In genomic region chr7:44562622-44562962, GRCh38 we compare ENCODE assay signal across 11 cellular contexts. TPM values are rescaled to one million over a fixed set of nuclear protein-coding genes. Genes with fewer than 3 reads are reported as not detected.
DNase-seq lines count a peak whose midpoint lies in the region; ATAC-seq, FAIRE-seq and TF ChIP-seq lines count a peak whose summit lies in the region.
"Not testable (repeated sequence)": the region's sequence is repeated elsewhere in the genome, so short reads cannot be mapped to it uniquely, and the experiment has no call there.
"Had no signal": no experiment of that assay in that cellular context is flagged by ENCODE, and none has a peak within 500 bp of the region (broad histone marks: within the 10 kb centered on the region; RNA-seq: fewer than 3 reads in every experiment).

No MANE protein-coding gene starts in this region.

- not testable (repeated sequence) for H3K4me3 Mint-ChIP-seq in Calu3 (ENCODE audit: low read depth, unreplicated experiment); HFFc6; endodermal cell; type B pancreatic cell

- H4K20me1 ChIP-seq in OCI-LY7 (ENCODE audit: insufficient read depth, low read length): not testable (repeated sequence)

- not testable (repeated sequence) for TF ChIP-seq EP300 in A549 (IDR thresholded peaks at IDR 0.05)

- CTCF ChIA-PET in A549 (lab: Yijun Ruan, JAX) (interaction anchor here (0.6 to 1.0 kb wide), 2 partner anchors 321 to 433 kb away, joined by 3 read pairs; no protein-coding TSS in a partner anchor), Calu3 (lab: Charles Lee) (interaction anchor here (0.6 to 2.4 kb wide), 4 partner anchors 10 to 435 kb away, joined by 3 to 5 read pairs (median 5); no protein-coding TSS in a partner anchor)
- CTCF ChIA-PET in OCI-LY7 (lab: Charles Lee; ENCODE audit: unreplicated experiment); RWPE1 (lab: Yijun Ruan, JAX): not testable (repeated sequence)

- not testable (repeated sequence) for H3K9ac ChIP-seq in endodermal cell (ENCODE audit: extremely low read depth, low read length, poor library complexity, severe bottlenecking)

- peaks cover 32% of the 10 kb centered on the region for H3K4me1 Mint-ChIP-seq in Calu3 (ENCODE audit: low read depth, unreplicated experiment)
- H3K4me1 Mint-ChIP-seq in HFFc6 (ENCODE audit: low read depth): peaks cover 19% of the 10 kb centered on the region
- not testable (repeated sequence) for H3K4me1 Mint-ChIP-seq in endodermal cell; type B pancreatic cell (ENCODE audit: unreplicated experiment)

- POLR2A ChIA-PET in A549 (lab: Yijun Ruan, JAX) (interaction anchor here (1.5 kb wide), 1 partner anchor 72 kb away, joined by 3 read pairs; the partner anchor contains the start of gene NUDCD3), OCI-LY7 (lab: Charles Lee) (interaction anchor here (2.0 kb wide), 1 partner anchor 11 kb away, joined by 4 read pairs; the partner anchor contains the start of gene DDX56), RWPE1 (lab: Yijun Ruan, JAX; ENCODE audit: low non-redundant PET) (interaction anchor here (0.6 kb wide), 1 partner anchor 18 kb away, joined by 3 read pairs; no protein-coding TSS in a partner anchor)

- H3K27me3 ChIP-seq in endodermal cell (ENCODE audit: control insufficient read depth, insufficient read depth, low read length, poor library complexity, severe bottlenecking); right lobe of liver: not testable (repeated sequence)

- H3K27me3 Mint-ChIP-seq in Calu3 (ENCODE audit: unreplicated experiment); HFFc6 (ENCODE audit: insufficient read depth); endodermal cell (ENCODE audit: insufficient read depth); type B pancreatic cell: not testable (repeated sequence)

- TSS peak; percentile 11 for BruUV-seq in Calu3 (replicated peaks; lab: Mats Ljungman, UMichigan)
- TSS peak; percentile 49 for BruUV-seq in OCI-LY7 (replicated peaks; lab: Mats Ljungman, UMichigan)

- H3K9me2 ChIP-seq in OCI-LY7 (ENCODE audit: insufficient read depth, low read length): not testable (repeated sequence)

- not testable (repeated sequence) for TF ChIP-seq POLR2A in A549 (IDR thresholded peaks at IDR 0.05; ENCODE audit: low read length); right lobe of liver (IDR thresholded peaks at IDR 0.05)

- peaks cover 25% of the 10 kb centered on the region for H3K4me1 ChIP-seq in A549
- H3K4me1 ChIP-seq in OCI-LY7 (ENCODE audit: insufficient read depth, low read length, poor library complexity, severe bottlenecking); endodermal cell (ENCODE audit: control insufficient read depth, insufficient read depth, low read length): not testable (repeated sequence)
- H3K4me1 ChIP-seq in right lobe of liver: peaks cover 0 to 30% (median 9%) of the 10 kb centered on the region in 4 donors

- H3K36me3 Mint-ChIP-seq in Calu3 (ENCODE audit: insufficient read depth, unreplicated experiment) (peaks cover 53% of the 10 kb centered on the region), HFFc6 (ENCODE audit: low read depth) (peaks cover 19% of the 10 kb centered on the region), endodermal cell (ENCODE audit: low read depth) (peaks cover 35% of the 10 kb centered on the region)
- H3K36me3 Mint-ChIP-seq in type B pancreatic cell: not testable (repeated sequence)

- 64% methylated on average over 8 of the region's 8 CpGs for WGBS in A549 (ENCODE audit: missing lambda C conversion rate)
- 89% methylated on average over 7 of the region's 8 CpGs; no CpG with 5 or more reads in 1 of the 2 experiments for WGBS in endodermal cell (ENCODE audit: insufficient coverage in 1 of 2, insufficient read length in 1 of 2), 2 experiments
- WGBS in right lobe of liver (ENCODE audit: insufficient coverage, low coverage, low lambda C conversion rate, missing lambda C conversion rate): 33% methylated on average over 3 of the region's 8 CpGs

- H3K27ac Mint-ChIP-seq in Calu3 (ENCODE audit: unreplicated experiment): not testable (repeated sequence)
- H3K27ac Mint-ChIP-seq in HFFc6: peak overlapping the region; percentile 15; the same call in 1 of the 2 replicates
- H3K27ac Mint-ChIP-seq in endodermal cell: peak overlapping the region; percentile 75
- peak overlapping the region; percentile 51 for H3K27ac Mint-ChIP-seq in type B pancreatic cell

- not testable (repeated sequence) for H3K9me3 Mint-ChIP-seq in Calu3 (ENCODE audit: low read depth, unreplicated experiment); HFFc6; endodermal cell; type B pancreatic cell

- not testable (repeated sequence) for H3K9me3 ChIP-seq in A549; OCI-LY7 (ENCODE audit: low read length); endodermal cell (ENCODE audit: control insufficient read depth, low read length); right lobe of liver

- H3K79me2 ChIP-seq in OCI-LY7 (ENCODE audit: insufficient read depth, low read depth, low read length): not testable (repeated sequence)

- FAIRE-seq in A549 (lab: Jason Lieb, UNC): not testable (repeated sequence)

- peak overlapping the region; percentile 54 for H3K4me2 ChIP-seq in A549
- H3K4me2 ChIP-seq in OCI-LY7 (ENCODE audit: low read length): not testable (repeated sequence)

- H2AFZ ChIP-seq in OCI-LY7 (ENCODE audit: low read length): not testable (repeated sequence)

- H3K27ac ChIP-seq in A549 (peak overlapping the region; percentile 66 to 85), RWPE1 (peak overlapping the region; percentile 63), right lobe of liver (peak overlapping the region in 2 of 3 donors; percentile 27 to 80)
- H3K27ac ChIP-seq in OCI-LY7 (ENCODE audit: low read depth, low read length, poor library complexity, severe bottlenecking); endodermal cell (ENCODE audit: low read depth, low read length): not testable (repeated sequence)

- ATAC-seq in A549, right lobe of liver: not testable (repeated sequence)

- H3K4me3 ChIP-seq in A549; OCI-LY7 (ENCODE audit: low read depth, low read length, poor library complexity, severe bottlenecking); endodermal cell (ENCODE audit: low read length); right lobe of liver: not testable (repeated sequence)

- not testable (repeated sequence) for TF ChIP-seq RAD21 in A549 (conservative IDR thresholded peaks at IDR 0.05 in 1 of 2, IDR thresholded peaks at IDR 0.05 in 1 of 2)

- not testable (repeated sequence) for TF ChIP-seq CTCF in A549 (IDR thresholded peaks at IDR 0.05); Calu3 (IDR thresholded peaks at IDR 0.05; ENCODE audit: unreplicated experiment); HFFc6 (IDR thresholded peaks at IDR 0.05); OCI-LY7 (conservative IDR thresholded peaks at IDR 0.05; ENCODE audit: low read length); RWPE1 (conservative IDR thresholded peaks at IDR 0.05; ENCODE audit: low read depth); endodermal cell (conservative IDR thresholded peaks at IDR 0.05); right lobe of liver (IDR thresholded peaks at IDR 0.05); type B pancreatic cell (conservative IDR thresholded peaks at IDR 0.05)

- H3K36me3 ChIP-seq in OCI-LY7 (ENCODE audit: insufficient read depth, low read length) (peaks cover 41% of the 10 kb centered on the region), endodermal cell (ENCODE audit: control insufficient read depth, insufficient read depth, low read length) (peaks cover 34% of the 10 kb centered on the region), right lobe of liver (peaks cover 2 to 32% (median 6%) of the 10 kb centered on the region in 4 donors)

- intact Hi-C loops in Calu3 (cut with micrococcal nuclease; ENCODE audit: unreplicated experiment): loop anchor here (2.0 kb wide), 2 partner anchors 72 to 322 kb away; partner anchors contain the start of gene NUDCD3
- intact Hi-C loops in OCI-LY7 (cut with micrococcal nuclease; ENCODE audit: unreplicated experiment): not testable (repeated sequence)
- intact Hi-C loops in right lobe of liver (cut with DNase I): loop anchor here (10.0 kb wide), 2 partner anchors 68 to 78 kb away; partner anchors contain the start of gene NUDCD3 (in 1 of the 2)

- not testable (repeated sequence) for DNase-seq in A549 (ENCODE audit: low read depth in 1 of 2, low spot score in 1 of 2); Calu3; HFFc6; OCI-LY7 (ENCODE audit: low spot score); RWPE1 (ENCODE audit: low spot score); type B pancreatic cell (ENCODE audit: extremely low spot score, unreplicated experiment)
- peak; percentile 34 for DNase-seq in endodermal cell
- peak in 1 of 3 donors; percentile 21 for DNase-seq in right lobe of liver

RNA-seq across cellular contexts. Expression of gene DDX56, which starts 11.1 kb away (rescaled TPM):
- polyA plus RNA-seq in A549 (2011; rRNA removed) (96.1 and 108 TPM in 2 replicates), A549 (2017; fragmentation: RNase III; extraction: RNeasy Plus Mini Kit Qiagen cat#74134 plus additional on column Dnase treatment) (93.4 to 100 TPM (median 97.7 TPM) in 3 replicates)
- 96.9 and 120 TPM in 2 replicates for polyA plus RNA-seq in A549 (2012; cell fraction: cytosol; rRNA removed)
- polyA plus RNA-seq in A549 (2012; cell fraction: nucleus; rRNA removed): 263 and 283 TPM in 2 replicates
- 150 and 154 TPM in 2 replicates for polyA minus RNA-seq in A549 (2011; rRNA and poly(A)+ RNA removed)
- total RNA-seq in Calu3 (2022) (157 and 168 TPM in 2 replicates), OCI-LY7 (2022) (78.6 and 95.4 TPM in 2 replicates), endodermal cell (10 to 100 TPM; 73.6 to 79.2 TPM), right lobe of liver (10 to 100 TPM; 31.8 to 42.2 (median 36.5) TPM), type B pancreatic cell (ENCODE audit: low replicate concordance) (86.5 and 100 TPM in 2 replicates)
- total RNA-seq in HFFc6 (2021; fragmentation: NEBNext Ultra II Directional; extraction: Animal tissue kit (Norgen Biotek cat#: 25700)): 10 to 100 TPM; 62.2 to 81.9 (median 70.1) TPM
- total RNA-seq in OCI-LY7 (2014; rRNA removed; shearing (Covaris generic)): 69.2 and 89.2 TPM in 2 replicates
- 66.7 TPM for polyA plus RNA-seq in endodermal cell (2013, experiment 1 of 2)
- 57.5 TPM for polyA plus RNA-seq in endodermal cell (2013, experiment 2 of 2)

RNA-seq across cellular contexts. Expression of gene TMED4, which starts 19.4 kb away (rescaled TPM):
- polyA plus RNA-seq in A549 (2011; rRNA removed): 68.3 and 79.2 TPM in 2 replicates
- polyA plus RNA-seq in A549 (2012; cell fraction: cytosol; rRNA removed): 53.0 and 70.7 TPM in 2 replicates
- 98.9 and 134 TPM in 2 replicates for polyA plus RNA-seq in A549 (2012; cell fraction: nucleus; rRNA removed)
- polyA plus RNA-seq in A549 (2017; fragmentation: RNase III; extraction: RNeasy Plus Mini Kit Qiagen cat#74134 plus additional on column Dnase treatment): 53.9 to 55.9 TPM (median 55.1 TPM) in 3 replicates
- polyA minus RNA-seq in A549 (2011; rRNA and poly(A)+ RNA removed): 58.8 and 75.2 TPM in 2 replicates
- total RNA-seq in Calu3 (2022): 115 and 128 TPM in 2 replicates
- total RNA-seq in HFFc6 (2021; fragmentation: NEBNext Ultra II Directional; extraction: Animal tissue kit (Norgen Biotek cat#: 25700)): 10 to 100 TPM; 73.7 to 89.7 (median 80.7) TPM
- 64.9 and 80.5 TPM in 2 replicates for total RNA-seq in OCI-LY7 (2014; rRNA removed; shearing (Covaris generic))
- total RNA-seq in OCI-LY7 (2022): 68.6 and 69.1 TPM in 2 replicates
- 100 to 1,000 TPM in 1 of 2 donors, 10 to 100 TPM in 1; 75.4 to 109 TPM for total RNA-seq in endodermal cell
- polyA plus RNA-seq in endodermal cell (2013, experiment 1 of 2): 105 TPM
- polyA plus RNA-seq in endodermal cell (2013, experiment 2 of 2): 95.6 TPM
- 10 to 100 TPM; 32.5 to 91.1 (median 41.7) TPM for total RNA-seq in right lobe of liver
- total RNA-seq in type B pancreatic cell (ENCODE audit: low replicate concordance): 92.8 and 97.1 TPM in 2 replicates

RNA-seq across cellular contexts. Expression of gene NPC1L1, which starts 21.5 kb away (rescaled TPM):
- polyA plus RNA-seq in A549 (2011; rRNA removed) (0.06 and 0.12 TPM in 2 replicates), A549 (2017; fragmentation: RNase III; extraction: RNeasy Plus Mini Kit Qiagen cat#74134 plus additional on column Dnase treatment) (0.01 to 0.04 TPM (median 0.03 TPM) in 3 replicates)
- polyA plus RNA-seq in A549 (2012; cell fraction: cytosol; rRNA removed): 0.01 and 0.06 TPM in 2 replicates
- polyA plus RNA-seq in A549 (2012; cell fraction: nucleus; rRNA removed): 0.17 and 0.18 TPM in 2 replicates
- polyA minus RNA-seq in A549 (2011; rRNA and poly(A)+ RNA removed): 0.12 TPM in 1 of 2 replicates, not detected in the other
- total RNA-seq in Calu3 (2022) (45.0 and 46.0 TPM in 2 replicates), OCI-LY7 (2022) (not detected in 2 replicates), endodermal cell (1 to 10 TPM; 2.7 to 3.1 TPM), right lobe of liver (10 to 100 TPM; 17.0 to 49.8 (median 21.1) TPM), type B pancreatic cell (ENCODE audit: low replicate concordance) (8.8 and 11.0 TPM in 2 replicates)
- not detected for total RNA-seq in HFFc6 (2021; fragmentation: NEBNext Ultra II Directional; extraction: Animal tissue kit (Norgen Biotek cat#: 25700))
- 0.13 TPM in 1 of 2 replicates, not detected in the other for total RNA-seq in OCI-LY7 (2014; rRNA removed; shearing (Covaris generic))
- 0.85 TPM for polyA plus RNA-seq in endodermal cell (2013, experiment 1 of 2)
- 0.70 TPM for polyA plus RNA-seq in endodermal cell (2013, experiment 2 of 2)
- total RNA-seq: A172; CD8-positive, alpha-beta memory T cell had no signal
- polyA plus RNA-seq: CD14-positive monocyte; CD8-positive, alpha-beta memory T cell had no signal

RNA-seq across cellular contexts. Expression of gene OGDH, which starts 43.8 kb away (rescaled TPM):
- 32.5 and 37.2 TPM in 2 replicates for polyA plus RNA-seq in A549 (2011; rRNA removed)
- 37.2 and 43.6 TPM in 2 replicates for polyA plus RNA-seq in A549 (2012; cell fraction: cytosol; rRNA removed)
- 85.1 and 94.7 TPM in 2 replicates for polyA plus RNA-seq in A549 (2012; cell fraction: nucleus; rRNA removed)
- polyA plus RNA-seq in A549 (2017; fragmentation: RNase III; extraction: RNeasy Plus Mini Kit Qiagen cat#74134 plus additional on column Dnase treatment): 35.8 to 38.8 TPM (median 37.7 TPM) in 3 replicates
- 74.2 and 83.3 TPM in 2 replicates for polyA minus RNA-seq in A549 (2011; rRNA and poly(A)+ RNA removed)
- 100 and 105 TPM in 2 replicates for total RNA-seq in Calu3 (2022)
- total RNA-seq in HFFc6 (2021; fragmentation: NEBNext Ultra II Directional; extraction: Animal tissue kit (Norgen Biotek cat#: 25700)): 10 to 100 TPM; 77.8 to 88.2 (median 80.2) TPM
- total RNA-seq in OCI-LY7 (2014; rRNA removed; shearing (Covaris generic)): 32.6 and 47.6 TPM in 2 replicates
- 70.9 and 71.8 TPM in 2 replicates for total RNA-seq in OCI-LY7 (2022)
- total RNA-seq in endodermal cell: 10 to 100 TPM; 82.5 to 96.0 TPM
- 42.6 TPM for polyA plus RNA-seq in endodermal cell (2013, experiment 1 of 2)
- 42.7 TPM for polyA plus RNA-seq in endodermal cell (2013, experiment 2 of 2)
- total RNA-seq in right lobe of liver: 10 to 100 TPM; 46.6 to 63.2 (median 55.8) TPM
- 92.8 and 122 TPM in 2 replicates for total RNA-seq in type B pancreatic cell (ENCODE audit: low replicate concordance)
